ENCODE assay signal across 21 cellular contexts in the genomic region with DNA sequence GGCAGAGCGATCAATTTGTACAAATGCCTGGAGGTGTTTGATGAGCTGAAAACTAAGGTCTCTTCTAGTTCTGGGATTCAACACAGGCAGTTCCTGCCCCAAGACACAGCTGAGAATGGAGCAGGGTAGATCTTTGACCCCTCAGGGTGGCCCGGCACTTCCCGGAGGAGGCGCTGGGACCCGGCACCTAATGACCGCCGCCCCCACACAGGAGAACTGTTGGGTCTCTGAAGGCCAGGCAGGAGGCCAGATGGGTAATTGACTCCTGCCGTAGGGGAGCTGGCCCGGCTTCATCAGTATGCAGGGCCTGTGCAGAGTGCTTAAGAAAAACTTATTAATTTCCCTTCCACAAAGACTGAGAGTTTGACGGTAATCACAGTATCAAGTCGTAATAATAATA. TPM values are rescaled to one million over a fixed set of nuclear protein-coding genes. Genes with fewer than 3 reads are reported as not detected.
A peak's percentile ranks its signal among the peaks of the same experiment; 100 is the strongest.
DNase-seq lines count a peak whose midpoint lies in the region; ATAC-seq and TF ChIP-seq lines count a peak whose summit lies in the region.
"Had no signal": no experiment of that assay in that cellular context is flagged by ENCODE, and none has a peak within 500 bp of the region (broad histone marks: within the 10 kb centered on the region; RNA-seq: fewer than 3 reads in every experiment).

No MANE protein-coding gene starts in this region.

- H3K9me2 ChIP-seq in GM23338 (ENCODE audit: insufficient read depth), result no peaks in the 10 kb centered on the region

- H3K27ac Mint-ChIP-seq in GM23338 (peak overlapping the region; percentile 72), glutamatergic neuron (ENCODE audit: unreplicated experiment) (peak overlapping the region; percentile 64)
- H3K27ac Mint-ChIP-seq in activated CD4-positive, alpha-beta T cell treated with anti-CD3 and anti-CD28 coated beads, Interleukin-2, amount 10 ng/mL, durations not matched to agents 7 days and 5 days, result no peak overlapping the region
- H3K27ac Mint-ChIP-seq: CD4-positive, alpha-beta memory T cell had no signal

- ATAC-seq in GM23338 (peak; percentile 8; the same call in 2 of the 3 replicates), HG03565 (IDR thresholded peaks at IDR 0.05; ENCODE audit: unreplicated experiment) (no peak)
- ATAC-seq: A549, Panc1 had no signal

- no peaks in the 10 kb centered on the region for H3K79me2 ChIP-seq in GM23338 (replicated peaks; ENCODE audit: insufficient read depth)

- CTCF ChIA-PET in activated CD4-positive, alpha-beta T cell treated with anti-CD3 and anti-CD28 coated beads, Interleukin-2, amount 10 ng/mL, durations not matched to agents 7 days and 5 days (lab: Charles Lee), result interaction anchor here (1.2 kb wide), 1 partner anchor 25 kb away, joined by 3 read pairs; no protein-coding TSS in a partner anchor

- H3F3A ChIP-seq in GM23338 (replicated peaks; ENCODE audit: low read depth), result no peaks in the 10 kb centered on the region

- H3K27me3 ChIP-seq in GM23338 (ENCODE audit: insufficient read depth) (no peaks in the 10 kb centered on the region), NT2/D1 (ENCODE audit: insufficient read depth, insufficient read length) (no peaks in the 10 kb centered on the region), testis (no peaks in the 10 kb centered on the region)

- H3K9me3 ChIP-seq in NT2/D1 (ENCODE audit: insufficient read depth, low read length) (no peaks in the 10 kb centered on the region), testis (no peaks in the 10 kb centered on the region)
- H3K9me3 ChIP-seq: A549 had no signal

- DNase-seq in DMS 273 (lab: John Stamatoyannopoulos, UW; ENCODE audit: unreplicated experiment), result peak; percentile 76
- DNase-seq in GM23338 (ENCODE audit: low spot score), result no peak
- DNase-seq in NT2/D1 (ENCODE audit: low read depth, low spot score), result no peak
- DNase-seq in glutamatergic neuron, result no peak
- DNase-seq in testis, result no peak
- DNase-seq in activated CD4-positive, alpha-beta T cell treated with anti-CD3 and anti-CD28 coated beads, Interleukin-2, amount 10 ng/mL, durations not matched to agents 7 days and 5 days, result no peak
- DNase-seq: C1 segment of cervical spinal cord; CD4-positive, alpha-beta memory T cell; EL; GDM1; IMR-90; MM.1S; NCI-H187; NCI-H2081 treated with DMSO at 0.1 percent for 48 hours; NCI-H748 treated with DMSO at 0.1 percent for 48 hours; SHP77 had no signal

- H3K4me3 Mint-ChIP-seq in GM23338 (no peak overlapping the region; the same call in 2 of the 3 replicates), glutamatergic neuron (ENCODE audit: unreplicated experiment) (no peak overlapping the region)
- H3K4me3 Mint-ChIP-seq in activated CD4-positive, alpha-beta T cell treated with anti-CD3 and anti-CD28 coated beads, Interleukin-2, amount 10 ng/mL, durations not matched to agents 7 days and 5 days, result no peak overlapping the region
- H3K4me3 Mint-ChIP-seq: CD4-positive, alpha-beta memory T cell had no signal

- H3K36me3 Mint-ChIP-seq in GM23338 (ENCODE audit: low read depth) (no peaks in the 10 kb centered on the region), glutamatergic neuron (ENCODE audit: unreplicated experiment) (no peaks in the 10 kb centered on the region)
- no peaks in the 10 kb centered on the region for H3K36me3 Mint-ChIP-seq in activated CD4-positive, alpha-beta T cell treated with anti-CD3 and anti-CD28 coated beads, Interleukin-2, amount 10 ng/mL, durations not matched to agents 7 days and 5 days (ENCODE audit: low read depth)
- H3K36me3 Mint-ChIP-seq: CD4-positive, alpha-beta memory T cell had no signal

- POLR2A ChIA-PET in activated CD4-positive, alpha-beta T cell treated with anti-CD3 and anti-CD28 coated beads, Interleukin-2, amount 10 ng/mL, durations not matched to agents 7 days and 5 days (lab: Charles Lee), result no interaction called here

- H3K36me3 ChIP-seq in GM23338 (ENCODE audit: insufficient read depth) (no peaks in the 10 kb centered on the region; the same call in 1 of the 2 replicates), NT2/D1 (ENCODE audit: insufficient read depth, insufficient read length, low read length) (no peaks in the 10 kb centered on the region), testis (ENCODE audit: low read depth, missing control alignments) (no peaks in the 10 kb centered on the region)

- H3K4me2 ChIP-seq in GM23338, result no peak overlapping the region
- H3K4me2 ChIP-seq: A549, KMS-11 had no signal

- WGBS in testis, 2 donors, result 48 to 70% methylated on average over 11 of the region's 11 CpGs

- H3K4me3 ChIP-seq in GM23338 (no peak overlapping the region), NT2/D1 (ENCODE audit: insufficient read length, low read depth) (no peak overlapping the region), testis (no peak overlapping the region)
- H3K4me3 ChIP-seq: A549 had no signal

- no peak overlapping the region for H3K27ac ChIP-seq in GM23338 (ENCODE audit: low read depth)
- H3K27ac ChIP-seq in testis, result no peak overlapping the region
- H3K27ac ChIP-seq: A549, KMS-11, RWPE1 had no signal

- 0 out of 2 replicates have a peak overlapping the region, but pooled peaks have one; percentile 43 for H2AFZ ChIP-seq in GM23338

- H3K4me1 ChIP-seq in GM23338 (ENCODE audit: insufficient read depth) (peaks cover 7% of the 10 kb centered on the region; the same call in 1 of the 2 replicates), NT2/D1 (ENCODE audit: insufficient read depth, insufficient read length) (peaks cover 6% of the 10 kb centered on the region), testis (no peaks in the 10 kb centered on the region)
- H3K4me1 ChIP-seq: A549 had no signal

- no peak for TF ChIP-seq POLR2A in testis (IDR thresholded peaks at IDR 0.05)

- H4K20me1 ChIP-seq in GM23338 (replicated peaks; ENCODE audit: insufficient read depth), result no peaks in the 10 kb centered on the region

- H3K9me3 Mint-ChIP-seq in GM23338 (no peaks in the 10 kb centered on the region), glutamatergic neuron (ENCODE audit: unreplicated experiment) (peaks cover 5% of the 10 kb centered on the region)
- H3K9me3 Mint-ChIP-seq in activated CD4-positive, alpha-beta T cell treated with anti-CD3 and anti-CD28 coated beads, Interleukin-2, amount 10 ng/mL, durations not matched to agents 7 days and 5 days, result no peaks in the 10 kb centered on the region
- H3K9me3 Mint-ChIP-seq: CD4-positive, alpha-beta memory T cell had no signal

- H3K27me3 Mint-ChIP-seq in GM23338 (ENCODE audit: insufficient read depth, low read depth, poor library complexity) (peaks cover 16% of the 10 kb centered on the region), glutamatergic neuron (ENCODE audit: unreplicated experiment) (peaks cover 12% of the 10 kb centered on the region)
- H3K27me3 Mint-ChIP-seq in activated CD4-positive, alpha-beta T cell treated with anti-CD3 and anti-CD28 coated beads, Interleukin-2, amount 10 ng/mL, durations not matched to agents 7 days and 5 days, result no peaks in the 10 kb centered on the region

- no peak for TF ChIP-seq CTCF in GM23338 (conservative IDR thresholded peaks at IDR 0.05; ENCODE audit: low read depth in 2 of 2)
- TF ChIP-seq CTCF in glutamatergic neuron (IDR thresholded peaks at IDR 0.05; ENCODE audit: partially characterized antibody, unreplicated experiment), result no peak
- TF ChIP-seq CTCF in testis (IDR thresholded peaks at IDR 0.05), result no peak

- intact Hi-C loops in testis (cut with DNase I; ENCODE audit: low total_unique reads), result no loop called here

- peak overlapping the region; percentile 21 for H3K9ac ChIP-seq in NT2/D1 (ENCODE audit: insufficient read length, low read depth)
- H3K9ac ChIP-seq: KMS-11 had no signal

- H3K4me1 Mint-ChIP-seq in GM23338 (peaks cover 30% of the 10 kb centered on the region), glutamatergic neuron (ENCODE audit: low read depth, unreplicated experiment) (peaks cover 25% of the 10 kb centered on the region)
- peaks cover 5% of the 10 kb centered on the region for H3K4me1 Mint-ChIP-seq in activated CD4-positive, alpha-beta T cell treated with anti-CD3 and anti-CD28 coated beads, Interleukin-2, amount 10 ng/mL, durations not matched to agents 7 days and 5 days

TF ChIP-seq in GM23338, 12 proteins besides CTCF, POLR2A, EP300 and RAD21 (continues in another document):
- TF ChIP-seq POLR2AphosphoS5 (IDR thresholded peaks at IDR 0.05; ENCODE audit: low read depth) (no peak), CREB1 (CRISPR knock-in tag; IDR thresholded peaks at IDR 0.05; ENCODE audit: low read depth) (no peak), STAT1 (IDR thresholded peaks at IDR 0.05; ENCODE audit: unreplicated experiment) (no peak), ZNF114 (CRISPR knock-in tag; IDR thresholded peaks at IDR 0.05) (no peak)
- TF ChIP-seq, protein P1, sequence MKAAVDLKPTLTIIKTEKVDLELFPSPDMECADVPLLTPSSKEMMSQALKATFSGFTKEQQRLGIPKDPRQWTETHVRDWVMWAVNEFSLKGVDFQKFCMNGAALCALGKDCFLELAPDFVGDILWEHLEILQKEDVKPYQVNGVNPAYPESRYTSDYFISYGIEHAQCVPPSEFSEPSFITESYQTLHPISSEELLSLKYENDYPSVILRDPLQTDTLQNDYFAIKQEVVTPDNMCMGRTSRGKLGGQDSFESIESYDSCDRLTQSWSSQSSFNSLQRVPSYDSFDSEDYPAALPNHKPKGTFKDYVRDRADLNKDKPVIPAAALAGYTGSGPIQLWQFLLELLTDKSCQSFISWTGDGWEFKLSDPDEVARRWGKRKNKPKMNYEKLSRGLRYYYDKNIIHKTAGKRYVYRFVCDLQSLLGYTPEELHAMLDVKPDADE (IDR thresholded peaks at IDR 0.05), result no peak

RNA-seq across cellular contexts. Expression of a gene that starts 51.6 kb away (rescaled TPM):
- 28.6 and 31.6 TPM in 2 replicates for total RNA-seq in GM23338 (2014; rRNA removed; shearing (Covaris generic))
- 13.0 and 13.7 TPM in 2 replicates for polyA plus RNA-seq in GM23338 (2016; fragmentation: Nextera tagmentation; extraction: Ambion mirVana)
- total RNA-seq in glutamatergic neuron (ENCODE audit: unreplicated experiment), result 22.7 TPM
- 10 to 100 TPM; 29.3 to 32.0 TPM for total RNA-seq in testis
- polyA plus RNA-seq in testis (ENCODE audit: insufficient read depth, low read depth, low replicate concordance), result 25.8 TPM
- 10 to 100 TPM; 53.7 to 59.1 TPM for total RNA-seq in activated CD4-positive, alpha-beta T cell treated with anti-CD3 and anti-CD28 coated beads, Interleukin-2, amount 10 ng/mL, durations not matched to agents 7 days and 5 days
